Comparison of ENCODE assay signal across 8 cellular contexts in the genomic region with DNA sequence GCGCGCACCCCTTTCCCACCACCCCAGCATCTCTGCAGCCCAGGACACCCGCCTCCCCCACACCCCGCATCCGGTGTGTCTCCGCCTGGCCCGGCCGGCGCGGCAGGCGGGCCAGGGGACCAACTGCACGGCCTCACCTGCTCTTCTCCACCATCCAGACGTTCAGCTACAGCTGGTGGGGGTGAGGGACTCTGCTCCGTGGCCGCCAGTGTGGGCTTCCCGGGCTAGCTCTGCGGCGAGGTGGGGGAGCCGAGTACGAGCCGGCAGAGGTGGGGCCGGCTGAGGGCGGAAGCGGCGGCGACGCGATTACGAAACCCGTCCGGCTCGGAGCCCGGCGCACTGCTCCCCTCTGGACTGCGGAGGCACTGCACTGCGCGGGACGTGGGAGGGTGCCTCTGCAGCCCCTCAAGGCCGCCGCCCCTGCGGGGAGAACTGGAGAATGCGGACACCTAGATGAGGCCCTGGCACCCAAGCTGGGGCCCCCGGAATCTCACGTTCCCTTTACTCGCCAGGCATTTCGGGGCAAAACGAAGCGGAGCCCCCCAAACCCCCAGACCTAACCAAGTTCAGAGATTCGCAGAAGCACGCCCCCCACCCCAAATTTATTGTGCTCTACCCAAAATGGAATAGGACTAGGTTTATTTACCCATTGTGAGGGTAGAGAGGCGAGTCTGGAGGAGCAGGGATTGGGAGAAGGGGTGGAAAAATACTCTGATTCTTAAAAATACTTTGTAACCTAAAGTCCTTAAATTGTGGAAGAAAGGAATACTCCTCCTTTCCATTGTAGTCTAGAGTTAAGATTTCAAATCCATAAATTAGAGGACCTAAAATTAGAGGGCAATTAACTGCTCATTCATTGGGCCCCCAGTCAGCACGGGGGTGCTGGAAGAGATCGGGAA. TPM values are rescaled to one million over a fixed set of nuclear protein-coding genes. Genes with fewer than 3 reads are reported as not detected.
DNase-seq lines count a peak whose midpoint lies in the region; TF ChIP-seq lines count a peak whose summit lies in the region.

A gene with protein sequence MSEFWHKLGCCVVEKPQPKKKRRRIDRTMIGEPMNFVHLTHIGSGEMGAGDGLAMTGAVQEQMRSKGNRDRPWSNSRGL (minus strand): TSS at position 281 of the 899 bp plus-strand sequence. CDS start 3,892 bp downstream, outside the sequence.

- H3K27ac Mint-ChIP-seq in Caco-2 (ENCODE audit: unreplicated experiment) = peak within 1 kb of the TSS; percentile 86

- TF ChIP-seq CTCF in Caco-2 (IDR thresholded peaks at IDR 0.05; ENCODE audit: insufficient read depth in 1 of 2, low read depth in 1 of 2, low read length in 1 of 2, severe bottlenecking in 1 of 2, unreplicated experiment in 1 of 2) = peak; percentile 82 to 90
- peak; percentile 73 for TF ChIP-seq CTCF in GM20000 (IDR thresholded peaks at IDR 0.05; ENCODE audit: extremely low read depth, missing control alignments)
- TF ChIP-seq CTCF in OCI-LY3 (IDR thresholded peaks at IDR 0.05; ENCODE audit: low read depth, low read length) = peak; percentile 65

- intact Hi-C loops in Caco-2 (cut with micrococcal nuclease; ENCODE audit: unreplicated experiment) = loop anchor here (2.0 kb wide), 1 partner anchor 35 kb away; no protein-coding TSS in a partner anchor

- H3K4me2 ChIP-seq in OCI-LY3 (ENCODE audit: low read length) = peak within 1 kb of the TSS; percentile 96

- peak within 1 kb of the TSS; percentile 95 for H3K9ac ChIP-seq in OCI-LY3 (ENCODE audit: low read length)

- no peaks in the 10 kb centered on the region for H3K27me3 Mint-ChIP-seq in Caco-2 (ENCODE audit: insufficient read depth, unreplicated experiment)

- peaks cover 23% of the 10 kb centered on the region for H4K20me1 ChIP-seq in OCI-LY3 (ENCODE audit: insufficient read depth, low read length)

- H3K27ac ChIP-seq in OCI-LY3 (ENCODE audit: low read length) (peak within 1 kb of the TSS; percentile 65), epithelial cell of prostate (peak within 1 kb of the TSS; percentile 97)

- H3K9me3 ChIP-seq in Caco-2 (no peaks in the 10 kb centered on the region), OCI-LY3 (ENCODE audit: insufficient read depth, low read length) (no peaks in the 10 kb centered on the region)

- H3K4me3 Mint-ChIP-seq in Caco-2 (ENCODE audit: unreplicated experiment) = peak within 1 kb of the TSS; percentile 88

- peak within 1 kb of the TSS; percentile 92 for H2AFZ ChIP-seq in OCI-LY3 (ENCODE audit: low read depth, low read length)

- peak; percentile 83 to 87 for DNase-seq in Caco-2
- DNase-seq in GM20000 (ENCODE audit: low spot score) = peak; percentile 92
- peak in 70 of 76 experiments; percentile 17 to 83 (median 60) for DNase-seq in HUDEP-2 (lab: John Stamatoyannopoulos, UW; ENCODE audit: unreplicated experiment in 76 of 76)
- peak; percentile 74 for DNase-seq in activated T-cell treated with anti-CD3 and anti-CD28 coated beads for 1 hour (ENCODE audit: low read depth)
- no peak for DNase-seq in epithelial cell of prostate (ENCODE audit: low read depth, low spot score)
- peak; percentile 83 for DNase-seq in mucosa of gallbladder (ENCODE audit: low spot score)
- DNase-seq in stimulated activated CD8-positive, alpha-beta memory T cell treated with anti-CD3 and anti-CD28 coated beads, Interleukin-4, amount 100 ng/mL, for 48 hours = peak; percentile 87

- H3K36me3 ChIP-seq in Caco-2 (ENCODE audit: control insufficient read depth, insufficient read depth, low read length) (peaks cover 4% of the 10 kb centered on the region), OCI-LY3 (replicated peaks; ENCODE audit: low read depth, low read length) (peaks cover 30% of the 10 kb centered on the region)

- H3K9me3 Mint-ChIP-seq in Caco-2 (ENCODE audit: unreplicated experiment) = no peaks in the 10 kb centered on the region

- peaks cover 52% of the 10 kb centered on the region for H3K4me1 Mint-ChIP-seq in Caco-2 (ENCODE audit: low read depth, unreplicated experiment)

- H3K27me3 ChIP-seq in Caco-2 (replicated peaks; ENCODE audit: control insufficient read depth, insufficient read depth, low read length) (no peaks in the 10 kb centered on the region), OCI-LY3 (ENCODE audit: low read depth, low read length) (no peaks in the 10 kb centered on the region)

- H3K79me2 ChIP-seq in OCI-LY3 (ENCODE audit: low read length) = peaks cover 46% of the 10 kb centered on the region

- H3K4me1 ChIP-seq in Caco-2 (peaks cover 17% of the 10 kb centered on the region), OCI-LY3 (ENCODE audit: low read length) (peaks cover 26% of the 10 kb centered on the region)

- CTCF ChIA-PET in Caco-2 (lab: Charles Lee) = interaction anchor here (0.6 to 1.9 kb wide), 6 partner anchors 11 to 72 kb away, joined by 3 to 9 read pairs (median 4); a partner anchor contains a TSS

- H3K4me3 ChIP-seq in Caco-2 (ENCODE audit: low read depth, low read length) (peak within 1 kb of the TSS; percentile 60), OCI-LY3 (ENCODE audit: low read length) (peak within 1 kb of the TSS; percentile 89)

- peaks cover 52% of the 10 kb centered on the region for H3K36me3 Mint-ChIP-seq in Caco-2 (ENCODE audit: insufficient read depth, unreplicated experiment)

- POLR2A ChIA-PET in Caco-2 (lab: Charles Lee) = interaction anchor here (1.2 kb wide), 2 partner anchors 12 to 46 kb away, joined by 3 read pairs; no protein-coding TSS in a partner anchor

- no TSS peak for BruUV-seq in Caco-2 (replicated peaks; lab: Mats Ljungman, UMichigan)

RNA-seq across cellular contexts. Expression of the gene that starts here (rescaled TPM):
- total RNA-seq in Caco-2 (2022) (58.7 and 59.4 TPM in 2 replicates), mucosa of gallbladder (87.3 TPM)
